Comparison of ENCODE assay signal across 15 cellular contexts in genomic region chr15:73952171-73952912, GRCh38. TPM values are rescaled to one million over a fixed set of nuclear protein-coding genes. Genes with fewer than 3 reads are reported as not detected.
DNase-seq lines count a peak whose midpoint lies in the region; ATAC-seq and TF ChIP-seq lines count a peak whose summit lies in the region.
"Had no signal": no experiment of that assay in that cellular context is flagged by ENCODE, and none has a peak within 500 bp of the region (broad histone marks: within the 10 kb centered on the region; RNA-seq: fewer than 3 reads in every experiment).

No MANE protein-coding gene starts in this region.

- no peaks in the 10 kb centered on the region for H3K36me3 Mint-ChIP-seq in activated CD8-positive, alpha-beta T cell treated with anti-CD3 and anti-CD28 coated beads, Interleukin-2, amount 10 ng/mL, durations not matched to agents 7 days and 5 days (ENCODE audit: low read depth)
- H3K36me3 Mint-ChIP-seq in activated CD8-positive, alpha-beta T cell treated with anti-CD3 and anti-CD28 coated beads for 36 hours (ENCODE audit: low read depth), result no peaks in the 10 kb centered on the region
- H3K36me3 Mint-ChIP-seq in neural crest cell (ENCODE audit: low read depth), result no peaks in the 10 kb centered on the region

- H3K4me3 Mint-ChIP-seq in activated CD8-positive, alpha-beta T cell treated with anti-CD3 and anti-CD28 coated beads, Interleukin-2, amount 10 ng/mL, durations not matched to agents 7 days and 5 days, result no peak overlapping the region
- H3K4me3 Mint-ChIP-seq in activated CD8-positive, alpha-beta T cell treated with anti-CD3 and anti-CD28 coated beads for 36 hours, result no peak overlapping the region
- H3K4me3 Mint-ChIP-seq in neural crest cell, result no peak overlapping the region

- H3K27ac ChIP-seq in esophagus muscularis mucosa (replicated peaks in 1 of 4) (peak overlapping the region; percentile 94 to 98 (median 96)), thyroid gland (peak overlapping the region in 2 of 3 donors; percentile 88)
- H3K27ac ChIP-seq: KMS-11 had no signal

- H3K9me3 Mint-ChIP-seq in activated CD8-positive, alpha-beta T cell treated with anti-CD3 and anti-CD28 coated beads, Interleukin-2, amount 10 ng/mL, durations not matched to agents 7 days and 5 days (ENCODE audit: insufficient read depth), result no peaks in the 10 kb centered on the region
- H3K9me3 Mint-ChIP-seq in activated CD8-positive, alpha-beta T cell treated with anti-CD3 and anti-CD28 coated beads for 36 hours, result no peaks in the 10 kb centered on the region
- no peaks in the 10 kb centered on the region for H3K9me3 Mint-ChIP-seq in neural crest cell

- no peak for TF ChIP-seq EP300 in esophagus muscularis mucosa (IDR thresholded peaks at IDR 0.05)

- H3K36me3 ChIP-seq in esophagus muscularis mucosa (peaks cover 13 to 26% (median 21%) of the 10 kb centered on the region in 4 donors), thyroid gland (no peaks in the 10 kb centered on the region)

- CTCF ChIA-PET in activated CD8-positive, alpha-beta T cell treated with anti-CD3 and anti-CD28 coated beads, Interleukin-2, amount 10 ng/mL, durations not matched to agents 7 days and 5 days (lab: Charles Lee), result interaction anchor here (0.9 to 14.6 kb wide), 6 partner anchors 7 to 85 kb away, joined by 3 to 310 read pairs (median 12); partner anchors contain the start of gene PML
- CTCF ChIA-PET in activated CD8-positive, alpha-beta T cell treated with anti-CD3 and anti-CD28 coated beads for 36 hours (lab: Charles Lee), result interaction anchor here (1.3 to 7.6 kb wide), 7 partner anchors 8 to 91 kb away, joined by 3 to 72 read pairs (median 11); no protein-coding TSS in a partner anchor

- H3K4me1 Mint-ChIP-seq in activated CD8-positive, alpha-beta T cell treated with anti-CD3 and anti-CD28 coated beads, Interleukin-2, amount 10 ng/mL, durations not matched to agents 7 days and 5 days (ENCODE audit: low read depth), result peaks cover 29% of the 10 kb centered on the region
- peaks cover 8% of the 10 kb centered on the region for H3K4me1 Mint-ChIP-seq in activated CD8-positive, alpha-beta T cell treated with anti-CD3 and anti-CD28 coated beads for 36 hours (ENCODE audit: low read depth)
- peaks cover 8% of the 10 kb centered on the region for H3K4me1 Mint-ChIP-seq in neural crest cell

- no peak overlapping the region for H3K4me3 ChIP-seq in esophagus muscularis mucosa
- H3K4me3 ChIP-seq in thyroid gland (replicated peaks in 1 of 3), result no peak overlapping the region
- H3K4me3 ChIP-seq: cardiac muscle cell, HAP-1 had no signal

- H3K27ac Mint-ChIP-seq in activated CD8-positive, alpha-beta T cell treated with anti-CD3 and anti-CD28 coated beads, Interleukin-2, amount 10 ng/mL, durations not matched to agents 7 days and 5 days, result peak overlapping the region; percentile 29
- no peak overlapping the region for H3K27ac Mint-ChIP-seq in activated CD8-positive, alpha-beta T cell treated with anti-CD3 and anti-CD28 coated beads for 36 hours
- peak overlapping the region; percentile 83 for H3K27ac Mint-ChIP-seq in neural crest cell (ENCODE audit: unreplicated experiment)

- ATAC-seq in activated CD8-positive, alpha-beta T cell treated with anti-CD3 and anti-CD28 coated beads, Interleukin-2, amount 10 ng/mL, durations not matched to agents 7 days and 5 days, result no peak
- ATAC-seq in activated CD8-positive, alpha-beta T cell treated with anti-CD3 and anti-CD28 coated beads for 36 hours, result no peak
- ATAC-seq in HG02678 (IDR thresholded peaks at IDR 0.05; ENCODE audit: unreplicated experiment) (no peak), GM18867 (IDR thresholded peaks at IDR 0.05; ENCODE audit: unreplicated experiment) (no peak)
- ATAC-seq: left colon had no signal

- POLR2A ChIA-PET in activated CD8-positive, alpha-beta T cell treated with anti-CD3 and anti-CD28 coated beads, Interleukin-2, amount 10 ng/mL, durations not matched to agents 7 days and 5 days (lab: Charles Lee), result no interaction called here
- POLR2A ChIA-PET in activated CD8-positive, alpha-beta T cell treated with anti-CD3 and anti-CD28 coated beads for 36 hours (lab: Charles Lee), result no interaction called here

- H3K4me1 ChIP-seq in esophagus muscularis mucosa (peaks cover 29 to 54% (median 48%) of the 10 kb centered on the region in 4 donors), thyroid gland (peaks cover 12 to 27% of the 10 kb centered on the region in 2 donors)
- H3K4me1 ChIP-seq: HAP-1 had no signal

- H3K9me3 ChIP-seq in esophagus muscularis mucosa (no peaks in the 10 kb centered on the region), thyroid gland (no peaks in the 10 kb centered on the region)
- H3K9me3 ChIP-seq: HAP-1 had no signal

- no peak for DNase-seq in activated CD8-positive, alpha-beta T cell treated with anti-CD3 and anti-CD28 coated beads, Interleukin-2, amount 10 ng/mL, durations not matched to agents 7 days and 5 days
- DNase-seq in activated CD8-positive, alpha-beta T cell treated with anti-CD3 and anti-CD28 coated beads for 36 hours, result no peak
- DNase-seq in esophagus muscularis mucosa (ENCODE audit: extremely low spot score) (no peak), neural crest cell (ENCODE audit: low read depth, low spot score) (no peak), thyroid gland (no peak), LoVo (ENCODE audit: low spot score) (no peak)
- DNase-seq: 8988T; activated T-cell treated with anti-CD3 and anti-CD28 coated beads, Interleukin-2, amount 50 U/mL, for 1 hour; foreskin fibroblast; left colon had no signal

- 84% methylated on average over 17 of the region's 21 CpGs for WGBS in esophagus muscularis mucosa
- WGBS in thyroid gland, 2 donors, result 88 to 91% methylated on average over 18 to 20 of the region's 21 CpGs

- intact Hi-C loops in activated CD8-positive, alpha-beta T cell treated with anti-CD3 and anti-CD28 coated beads for 36 hours (cut with micrococcal nuclease), result no loop called here
- intact Hi-C loops in esophagus muscularis mucosa (cut with DNase I), result no loop called here
- intact Hi-C loops in thyroid gland (cut with DNase I), result no loop called here

- no peak for TF ChIP-seq CTCF in activated CD8-positive, alpha-beta T cell treated with anti-CD3 and anti-CD28 coated beads for 36 hours (IDR thresholded peaks at IDR 0.05)
- no peak for TF ChIP-seq CTCF in esophagus muscularis mucosa (IDR thresholded peaks at IDR 0.05)
- no peak for TF ChIP-seq CTCF in neural crest cell (conservative IDR thresholded peaks at IDR 0.05)
- no peak for TF ChIP-seq CTCF in thyroid gland (IDR thresholded peaks at IDR 0.05)

- no peak for TF ChIP-seq POLR2A in esophagus muscularis mucosa (IDR thresholded peaks at IDR 0.05; ENCODE audit: low read depth)
- no peak for TF ChIP-seq POLR2A in thyroid gland (IDR thresholded peaks at IDR 0.05)

- no peaks in the 10 kb centered on the region for H3K27me3 ChIP-seq in esophagus muscularis mucosa
- H3K27me3 ChIP-seq in thyroid gland, result no peaks in the 10 kb centered on the region
- H3K27me3 ChIP-seq: cardiac muscle cell had no signal

- H3K27me3 Mint-ChIP-seq in activated CD8-positive, alpha-beta T cell treated with anti-CD3 and anti-CD28 coated beads, Interleukin-2, amount 10 ng/mL, durations not matched to agents 7 days and 5 days (ENCODE audit: low read depth), result no peaks in the 10 kb centered on the region
- H3K27me3 Mint-ChIP-seq in activated CD8-positive, alpha-beta T cell treated with anti-CD3 and anti-CD28 coated beads for 36 hours, result no peaks in the 10 kb centered on the region
- H3K27me3 Mint-ChIP-seq in neural crest cell (ENCODE audit: low read depth), result no peaks in the 10 kb centered on the region

RNA-seq across cellular contexts. Expression of gene LOXL1, which starts 26.1 kb away (rescaled TPM):
- total RNA-seq in activated CD8-positive, alpha-beta T cell treated with anti-CD3 and anti-CD28 coated beads, Interleukin-2, amount 10 ng/mL, durations not matched to agents 7 days and 5 days, result 1 to 10 TPM; 5.9 to 8.4 TPM
- total RNA-seq in activated CD8-positive, alpha-beta T cell treated with anti-CD3 and anti-CD28 coated beads for 36 hours, result 1 to 10 TPM; 1.6 to 2.8 TPM
- total RNA-seq in esophagus muscularis mucosa (10 to 100 TPM; 19.7 to 84.3 (median 39.1) TPM), neural crest cell (17.3 and 19.9 TPM in 2 replicates), thyroid gland (10 to 100 TPM in 3 of 4 donors, 1 to 10 TPM in 1; 9.9 to 15.2 (median 12.0) TPM)

RNA-seq across cellular contexts. Expression of gene STOML1, which starts 39.8 kb away (rescaled TPM):
- 10 to 100 TPM; 10.8 to 10.9 TPM for total RNA-seq in activated CD8-positive, alpha-beta T cell treated with anti-CD3 and anti-CD28 coated beads, Interleukin-2, amount 10 ng/mL, durations not matched to agents 7 days and 5 days
- 1 to 10 TPM; 5.2 to 6.5 TPM for total RNA-seq in activated CD8-positive, alpha-beta T cell treated with anti-CD3 and anti-CD28 coated beads for 36 hours
- total RNA-seq in esophagus muscularis mucosa (10 to 100 TPM in 2 of 4 donors, 1 to 10 TPM in 2; 7.9 to 25.4 (median 14.9) TPM), neural crest cell (8.7 and 9.7 TPM in 2 replicates), thyroid gland (10 to 100 TPM; 15.3 to 42.1 (median 30.1) TPM)

RNA-seq across cellular contexts. Expression of gene PML, which starts 42.2 kb away (rescaled TPM):
- total RNA-seq in activated CD8-positive, alpha-beta T cell treated with anti-CD3 and anti-CD28 coated beads, Interleukin-2, amount 10 ng/mL, durations not matched to agents 7 days and 5 days, result 100 to 1,000 TPM; 108 to 115 TPM
- total RNA-seq in activated CD8-positive, alpha-beta T cell treated with anti-CD3 and anti-CD28 coated beads for 36 hours, result 10 to 100 TPM; 48.8 to 49.6 TPM
- total RNA-seq in esophagus muscularis mucosa (10 to 100 TPM; 48.0 to 61.6 (median 57.2) TPM), neural crest cell (30.6 and 38.0 TPM in 2 replicates), thyroid gland (100 to 1,000 TPM in 1 of 4 donors, 10 to 100 TPM in 3; 55.9 to 141 (median 76.5) TPM)
